10 cellular contexts compared by ENCODE assay signal in the genomic region with DNA sequence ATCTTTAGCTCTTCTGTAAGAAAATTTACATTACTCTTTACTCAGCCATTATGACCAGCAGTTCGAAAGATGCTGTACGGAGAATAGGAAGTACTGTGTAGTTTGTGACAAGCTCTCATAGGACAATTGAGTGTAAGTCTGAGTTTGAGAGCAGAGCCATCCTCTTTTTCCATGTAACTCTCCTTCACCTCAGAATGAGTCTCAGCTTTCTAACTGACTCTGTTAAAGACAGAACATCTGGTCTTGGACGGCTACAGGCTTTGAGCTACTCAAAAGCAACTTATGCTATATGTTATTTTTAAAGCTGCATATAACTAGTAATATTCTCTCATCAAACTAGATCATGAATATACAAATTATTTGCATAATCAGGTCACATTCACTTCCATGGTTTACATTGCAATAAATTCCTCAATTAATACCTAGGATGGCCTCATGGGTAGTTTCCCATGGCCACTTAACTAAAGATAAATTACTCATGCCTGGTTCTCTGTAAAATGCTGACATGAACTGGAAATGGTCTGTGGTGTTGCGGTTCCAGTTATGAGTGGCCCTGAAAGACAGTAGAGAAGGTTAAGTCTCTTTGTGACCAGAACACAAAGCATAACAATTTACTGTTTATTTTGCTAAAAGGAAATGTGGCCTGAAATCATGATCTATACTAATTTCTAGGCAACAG.
DNase-seq lines count a peak whose midpoint lies in the region; ATAC-seq and TF ChIP-seq lines count a peak whose summit lies in the region.
"Had no signal": no experiment of that assay in that cellular context is flagged by ENCODE, and none has a peak within 500 bp of the region (broad histone marks: within the 10 kb centered on the region; RNA-seq: fewer than 3 reads in every experiment).

No MANE protein-coding gene starts in this region.

- H3K27ac ChIP-seq in DOHH2 (ENCODE audit: low read depth, low read length) (peak overlapping the region; percentile 86), SK-N-SH (ENCODE audit: low read depth in 2 of 2, low read length in 1 of 2) (no peak overlapping the region)

- no peak overlapping the region for H2AFZ ChIP-seq in SK-N-SH (ENCODE audit: low read depth)

- DNase-seq in SK-N-SH (no peak), glutamatergic neuron (no peak), NCI-H146 (lab: John Stamatoyannopoulos, UW) (no peak), NCI-H128 (lab: John Stamatoyannopoulos, UW; ENCODE audit: unreplicated experiment) (no peak)
- DNase-seq: activated T-cell treated with anti-CD3 and anti-CD28 coated beads, Interleukin-2, amount 50 U/mL, for 48 hours; NCI-H1105 had no signal

- no peak overlapping the region for H3K4me3 Mint-ChIP-seq in glutamatergic neuron (ENCODE audit: unreplicated experiment)

- H3K9ac ChIP-seq in SK-N-SH = no peak overlapping the region

- H3K4me3 ChIP-seq in DOHH2 (ENCODE audit: low read length) = no peak overlapping the region
- no peak overlapping the region for H3K4me3 ChIP-seq in SK-N-SH (ENCODE audit: low read depth in 2 of 2, low read length in 1 of 2)

- H3K36me3 ChIP-seq in DOHH2 (ENCODE audit: control insufficient read depth, low read length) (peaks cover 16% of the 10 kb centered on the region), SK-N-SH (replicated peaks in 1 of 2; ENCODE audit: control insufficient read depth in 1 of 2, insufficient read depth in 2 of 2, low read length in 1 of 2) (no peaks in the 10 kb centered on the region)

- no peaks in the 10 kb centered on the region for H3K79me2 ChIP-seq in DOHH2 (ENCODE audit: control insufficient read depth, low read length)
- H3K79me2 ChIP-seq in SK-N-SH (ENCODE audit: insufficient read depth) = no peaks in the 10 kb centered on the region

- H3K9me3 Mint-ChIP-seq in glutamatergic neuron (ENCODE audit: unreplicated experiment) = peaks cover 3% of the 10 kb centered on the region

- WGBS in SK-N-SH (ENCODE audit: low lambda C conversion rate) = 50% methylated on average over 4 of the region's 4 CpGs

- no peaks in the 10 kb centered on the region for H4K20me1 ChIP-seq in DOHH2 (ENCODE audit: control insufficient read depth, insufficient read depth, low read depth, low read length)
- no peaks in the 10 kb centered on the region for H4K20me1 ChIP-seq in SK-N-SH (ENCODE audit: insufficient read depth)

- H3K36me3 Mint-ChIP-seq in glutamatergic neuron (ENCODE audit: unreplicated experiment) = no peaks in the 10 kb centered on the region

- H3K9me3 ChIP-seq in DOHH2 (ENCODE audit: control insufficient read depth, insufficient read depth, low read length) (peaks cover 11% of the 10 kb centered on the region; the same call in 1 of the 2 replicates), SK-N-SH (no peaks in the 10 kb centered on the region)

- no peak for TF ChIP-seq RAD21 in SK-N-SH (IDR thresholded peaks at IDR 0.05; ENCODE audit: low read length)

- ATAC-seq in GM18873 (IDR thresholded peaks at IDR 0.05; ENCODE audit: low FRiP score, unreplicated experiment) (peak; percentile 97), GM21723 (IDR thresholded peaks at IDR 0.05; ENCODE audit: unreplicated experiment) (peak; percentile 97), HG03159 (IDR thresholded peaks at IDR 0.05; ENCODE audit: unreplicated experiment) (peak; percentile 89)

- CTCF ChIA-PET in SK-N-SH (lab: Yijun Ruan, JAX) = interaction anchor here (0.9 to 2.7 kb wide), 2 partner anchors 8 to 11 kb away, joined by 3 to 12 read pairs; no protein-coding TSS in a partner anchor

- H3K4me1 Mint-ChIP-seq in glutamatergic neuron (ENCODE audit: low read depth, unreplicated experiment) = peaks cover 23% of the 10 kb centered on the region

- H3K27me3 ChIP-seq in DOHH2 (ENCODE audit: control insufficient read depth, low read length) (no peaks in the 10 kb centered on the region), SK-N-SH (ENCODE audit: insufficient read depth) (no peaks in the 10 kb centered on the region)

- H3K27me3 Mint-ChIP-seq in glutamatergic neuron (ENCODE audit: unreplicated experiment) = peaks cover 4% of the 10 kb centered on the region

- H3K4me1 ChIP-seq in DOHH2 (ENCODE audit: control insufficient read depth, low read length) (peaks cover 57% of the 10 kb centered on the region), SK-N-SH (ENCODE audit: control insufficient read depth in 1 of 2, insufficient read depth in 2 of 2, low read depth in 1 of 2, low read length in 1 of 2) (no peaks in the 10 kb centered on the region)

- POLR2A ChIA-PET in SK-N-SH (lab: Yijun Ruan, JAX) = no interaction called here

- H3F3A ChIP-seq in DOHH2 (ENCODE audit: control insufficient read depth, insufficient read depth) (peaks cover 7% of the 10 kb centered on the region), SK-N-SH (replicated peaks; ENCODE audit: insufficient read depth) (no peaks in the 10 kb centered on the region)

- no peak for TF ChIP-seq EP300 in SK-N-SH (IDR thresholded peaks at IDR 0.05; ENCODE audit: borderline replicate concordance in 1 of 2, low read depth in 1 of 2, low read length in 1 of 2)

- peak overlapping the region; percentile 55 for H3K4me2 ChIP-seq in DOHH2 (ENCODE audit: low read length)
- no peak overlapping the region for H3K4me2 ChIP-seq in SK-N-SH

- TF ChIP-seq CTCF in DOHH2 (IDR thresholded peaks at IDR 0.05; ENCODE audit: low read depth, low read length, poor library complexity, severe bottlenecking) (no peak), SK-N-SH (IDR thresholded peaks at IDR 0.05) (no peak), glutamatergic neuron (IDR thresholded peaks at IDR 0.05; ENCODE audit: partially characterized antibody, unreplicated experiment) (no peak)

- H3K27ac Mint-ChIP-seq in glutamatergic neuron (ENCODE audit: unreplicated experiment) = no peak overlapping the region

- no peaks in the 10 kb centered on the region for H3K9me2 ChIP-seq in DOHH2 (replicated peaks; ENCODE audit: control insufficient read depth, low read length)
- H3K9me2 ChIP-seq in SK-N-SH = no peaks in the 10 kb centered on the region

TF ChIP-seq in SK-N-SH, 30 proteins besides CTCF, POLR2A, EP300 and RAD21 (continues in another document):
- TF ChIP-seq RXRA (IDR thresholded peaks at IDR 0.05; ENCODE audit: borderline replicate concordance, low read depth) (no peak), POLR2AphosphoS5 (IDR thresholded peaks at IDR 0.05; ENCODE audit: low read depth, low read length) (no peak), RFX5 (IDR thresholded peaks at IDR 0.05; ENCODE audit: low read length) (no peak), FOXJ3 (CRISPR knock-in tag; IDR thresholded peaks at IDR 0.05) (no peak), TEAD4 (IDR thresholded peaks at IDR 0.05; ENCODE audit: borderline replicate concordance, insufficient read depth) (no peak), TCF12 (IDR thresholded peaks at IDR 0.05) (no peak), RCOR1 (IDR thresholded peaks at IDR 0.05; ENCODE audit: low read length) (no peak), JUND (IDR thresholded peaks at IDR 0.05) (no peak), MXI1 (IDR thresholded peaks at IDR 0.05; ENCODE audit: low read depth, low read length) (no peak), TAF1 (IDR thresholded peaks at IDR 0.05; ENCODE audit: borderline replicate concordance, low read depth, low read length) (no peak), GABPA (IDR thresholded peaks at IDR 0.05; ENCODE audit: low read depth) (no peak)
- TF ChIP-seq, protein P1, sequence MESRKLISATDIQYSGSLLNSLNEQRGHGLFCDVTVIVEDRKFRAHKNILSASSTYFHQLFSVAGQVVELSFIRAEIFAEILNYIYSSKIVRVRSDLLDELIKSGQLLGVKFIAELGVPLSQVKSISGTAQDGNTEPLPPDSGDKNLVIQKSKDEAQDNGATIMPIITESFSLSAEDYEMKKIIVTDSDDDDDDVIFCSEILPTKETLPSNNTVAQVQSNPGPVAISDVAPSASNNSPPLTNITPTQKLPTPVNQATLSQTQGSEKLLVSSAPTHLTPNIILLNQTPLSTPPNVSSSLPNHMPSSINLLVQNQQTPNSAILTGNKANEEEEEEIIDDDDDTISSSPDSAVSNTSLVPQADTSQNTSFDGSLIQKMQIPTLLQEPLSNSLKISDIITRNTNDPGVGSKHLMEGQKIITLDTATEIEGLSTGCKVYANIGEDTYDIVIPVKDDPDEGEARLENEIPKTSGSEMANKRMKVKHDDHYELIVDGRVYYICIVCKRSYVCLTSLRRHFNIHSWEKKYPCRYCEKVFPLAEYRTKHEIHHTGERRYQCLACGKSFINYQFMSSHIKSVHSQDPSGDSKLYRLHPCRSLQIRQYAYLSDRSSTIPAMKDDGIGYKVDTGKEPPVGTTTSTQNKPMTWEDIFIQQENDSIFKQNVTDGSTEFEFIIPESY (IDR thresholded peaks at IDR 0.05; ENCODE audit: borderline replicate concordance, low read depth) = no peak
- TF ChIP-seq, protein P2, sequence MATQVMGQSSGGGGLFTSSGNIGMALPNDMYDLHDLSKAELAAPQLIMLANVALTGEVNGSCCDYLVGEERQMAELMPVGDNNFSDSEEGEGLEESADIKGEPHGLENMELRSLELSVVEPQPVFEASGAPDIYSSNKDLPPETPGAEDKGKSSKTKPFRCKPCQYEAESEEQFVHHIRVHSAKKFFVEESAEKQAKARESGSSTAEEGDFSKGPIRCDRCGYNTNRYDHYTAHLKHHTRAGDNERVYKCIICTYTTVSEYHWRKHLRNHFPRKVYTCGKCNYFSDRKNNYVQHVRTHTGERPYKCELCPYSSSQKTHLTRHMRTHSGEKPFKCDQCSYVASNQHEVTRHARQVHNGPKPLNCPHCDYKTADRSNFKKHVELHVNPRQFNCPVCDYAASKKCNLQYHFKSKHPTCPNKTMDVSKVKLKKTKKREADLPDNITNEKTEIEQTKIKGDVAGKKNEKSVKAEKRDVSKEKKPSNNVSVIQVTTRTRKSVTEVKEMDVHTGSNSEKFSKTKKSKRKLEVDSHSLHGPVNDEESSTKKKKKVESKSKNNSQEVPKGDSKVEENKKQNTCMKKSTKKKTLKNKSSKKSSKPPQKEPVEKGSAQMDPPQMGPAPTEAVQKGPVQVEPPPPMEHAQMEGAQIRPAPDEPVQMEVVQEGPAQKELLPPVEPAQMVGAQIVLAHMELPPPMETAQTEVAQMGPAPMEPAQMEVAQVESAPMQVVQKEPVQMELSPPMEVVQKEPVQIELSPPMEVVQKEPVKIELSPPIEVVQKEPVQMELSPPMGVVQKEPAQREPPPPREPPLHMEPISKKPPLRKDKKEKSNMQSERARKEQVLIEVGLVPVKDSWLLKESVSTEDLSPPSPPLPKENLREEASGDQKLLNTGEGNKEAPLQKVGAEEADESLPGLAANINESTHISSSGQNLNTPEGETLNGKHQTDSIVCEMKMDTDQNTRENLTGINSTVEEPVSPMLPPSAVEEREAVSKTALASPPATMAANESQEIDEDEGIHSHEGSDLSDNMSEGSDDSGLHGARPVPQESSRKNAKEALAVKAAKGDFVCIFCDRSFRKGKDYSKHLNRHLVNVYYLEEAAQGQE (IDR thresholded peaks at IDR 0.05; ENCODE audit: low read depth, low read length) = no peak
